In the genomic region with DNA sequence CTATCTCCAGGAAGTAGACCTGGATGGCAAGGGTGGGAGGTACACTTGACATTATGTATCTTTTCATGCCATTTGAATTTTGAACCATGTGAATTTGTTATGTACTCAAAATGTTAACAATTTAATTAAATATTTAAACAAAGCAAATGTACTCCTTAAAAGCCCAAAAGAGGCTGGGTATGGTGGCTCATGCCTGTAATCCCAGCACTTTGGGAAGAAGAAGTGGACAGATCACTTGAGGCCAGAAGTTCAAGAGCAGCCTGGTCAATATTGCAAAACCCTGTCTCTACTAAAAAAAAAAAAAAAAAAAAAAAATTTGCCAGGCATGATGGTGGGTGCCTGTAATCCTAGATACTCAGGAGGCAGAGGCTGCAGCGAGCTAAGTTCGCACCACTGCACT, we compare ENCODE assay signal across 2 cellular contexts.
TF ChIP-seq lines count a peak whose summit lies in the region.

No MANE protein-coding gene starts in this region.

TF ChIP-seq in HepG2, 621 proteins besides CTCF, POLR2A, EP300 and RAD21 (continued from another document):
- peak; percentile 37; the same call in 1 of the 2 replicates for TF ChIP-seq ZNF362 (CRISPR knock-in tag; IDR thresholded peaks at IDR 0.05; ENCODE audit: borderline replicate concordance)

TF ChIP-seq in K562, 482 proteins besides CTCF, POLR2A, EP300 and RAD21 (continued from another document):
- TF ChIP-seq ZNF280B (CRISPR knock-in tag; IDR thresholded peaks at IDR 0.05) (no peak), BRF1 (IDR thresholded peaks at IDR 0.05; ENCODE audit: borderline replicate concordance, extremely low read depth, insufficient read length) (no peak), FOXA3 (CRISPR knock-in tag; conservative IDR thresholded peaks at IDR 0.05 in 1 of 2, IDR thresholded peaks at IDR 0.05 in 1 of 2) (no peak), PRMT5 (CRISPR knock-in tag; IDR thresholded peaks at IDR 0.05) (no peak), MAFG (tag; conservative IDR thresholded peaks at IDR 0.05) (no peak), ZNF668 (CRISPR knock-in tag; IDR thresholded peaks at IDR 0.05) (no peak), FOXK1 (CRISPR knock-in tag; IDR thresholded peaks at IDR 0.05; ENCODE audit: borderline replicate concordance) (no peak), FIP1L1 (IDR thresholded peaks at IDR 0.05; ENCODE audit: low read depth, low read length, poor library complexity, severe bottlenecking) (no peak), TBL1XR1 (IDR thresholded peaks at IDR 0.05; ENCODE audit: low read length in 2 of 2) (no peak), PHB (CRISPR knock-in tag; IDR thresholded peaks at IDR 0.05) (no peak), MCM2 (IDR thresholded peaks at IDR 0.05; ENCODE audit: low read depth) (no peak)
- TF ChIP-seq, protein P1, sequence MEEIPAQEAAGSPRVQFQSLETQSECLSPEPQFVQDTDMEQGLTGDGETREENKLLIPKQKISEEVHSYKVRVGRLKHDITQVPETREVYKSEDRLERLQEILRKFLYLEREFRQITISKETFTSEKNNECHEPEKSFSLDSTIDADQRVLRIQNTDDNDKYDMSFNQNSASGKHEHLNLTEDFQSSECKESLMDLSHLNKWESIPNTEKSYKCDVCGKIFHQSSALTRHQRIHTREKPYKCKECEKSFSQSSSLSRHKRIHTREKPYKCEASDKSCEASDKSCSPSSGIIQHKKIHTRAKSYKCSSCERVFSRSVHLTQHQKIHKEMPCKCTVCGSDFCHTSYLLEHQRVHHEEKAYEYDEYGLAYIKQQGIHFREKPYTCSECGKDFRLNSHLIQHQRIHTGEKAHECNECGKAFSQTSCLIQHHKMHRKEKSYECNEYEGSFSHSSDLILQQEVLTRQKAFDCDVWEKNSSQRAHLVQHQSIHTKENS (CRISPR knock-in tag; IDR thresholded peaks at IDR 0.05), result no peak
- TF ChIP-seq, protein P2, sequence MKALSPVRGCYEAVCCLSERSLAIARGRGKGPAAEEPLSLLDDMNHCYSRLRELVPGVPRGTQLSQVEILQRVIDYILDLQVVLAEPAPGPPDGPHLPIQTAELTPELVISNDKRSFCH (CRISPR knock-in tag; IDR thresholded peaks at IDR 0.05), result no peak
- TF ChIP-seq, protein P2 (tag; IDR thresholded peaks at IDR 0.05), result no peak
TF ChIP-seq in K562: peak in this region for 0.
